In the genomic region with DNA sequence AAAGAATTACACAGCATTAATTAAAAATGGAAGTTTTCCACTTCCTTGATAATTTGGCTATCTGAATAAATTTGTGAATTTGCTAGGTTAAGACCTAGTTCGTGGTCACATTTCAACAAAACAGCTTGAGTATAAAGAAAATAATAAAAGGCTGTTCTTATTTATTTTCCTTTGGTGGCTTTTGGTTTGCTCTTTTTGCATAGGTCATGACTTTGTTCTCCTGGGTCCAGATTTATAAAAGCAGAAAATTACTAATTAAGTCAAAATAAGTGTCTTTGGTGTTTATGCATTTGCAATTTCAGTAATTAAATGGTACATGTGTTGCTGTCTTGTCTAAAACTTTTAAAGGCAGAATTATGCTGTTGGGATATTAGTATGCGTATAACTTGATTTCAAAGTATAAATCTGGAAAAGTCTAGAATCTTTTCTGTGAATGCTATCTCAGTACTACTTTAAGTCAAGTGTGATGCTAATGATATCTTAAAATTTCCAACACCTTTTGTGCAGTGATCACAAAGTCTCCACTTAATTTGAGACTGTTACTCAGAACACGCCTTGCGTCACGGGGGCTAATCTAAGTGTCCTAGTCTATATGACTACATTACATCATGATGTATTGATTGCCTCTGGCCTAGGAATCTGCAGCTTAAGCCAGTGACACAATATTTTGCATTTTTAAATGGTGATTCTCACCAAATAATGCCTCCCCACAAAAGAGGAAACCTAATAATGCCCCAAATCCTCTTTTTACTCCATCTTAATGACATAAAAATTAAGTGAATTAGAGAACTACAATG, we compare ENCODE assay signal across 8 cellular contexts. TPM values are rescaled to one million over a fixed set of nuclear protein-coding genes. Genes with fewer than 3 reads are reported as not detected.
A peak's percentile ranks its signal among the peaks of the same experiment; 100 is the strongest.
DNase-seq lines count a peak whose midpoint lies in the region; ATAC-seq lines count a peak whose summit lies in the region.

No MANE protein-coding gene starts in this region.

- no peaks in the 10 kb centered on the region for H3K27me3 ChIP-seq in iPS-18a (ENCODE audit: control insufficient read depth, insufficient read depth, low read length)

- no peaks in the 10 kb centered on the region for H3K9me3 Mint-ChIP-seq in stimulated activated naive CD8-positive, alpha-beta T cell treated with anti-CD3 and anti-CD28 coated beads, Interleukin-15, amount 100 ng/mL, for 72 hours

- H3K4me1 Mint-ChIP-seq in stimulated activated naive CD8-positive, alpha-beta T cell treated with anti-CD3 and anti-CD28 coated beads, Interleukin-15, amount 100 ng/mL, for 72 hours, result peaks cover 60% of the 10 kb centered on the region

- DNase-seq in activated naive CD4-positive, alpha-beta T cell treated with Interleukin-2 at 50 U/mL for 16 hours, result peak; percentile 53
- no peak for DNase-seq in activated naive CD4-positive, alpha-beta T cell (lab: John Stamatoyannopoulos, UW)
- DNase-seq in activated CD4-positive, alpha-beta T cell treated with anti-CD3 and anti-CD28 coated beads, Interleukin-2, amount 50 U/mL, for 48 hours, result peak; percentile 57 to 73
- peak in 1 of 2 donors; percentile 57 for DNase-seq in stimulated activated naive CD8-positive, alpha-beta T cell treated with anti-CD3 and anti-CD28 coated beads, Interleukin-15, amount 100 ng/mL, for 72 hours
- no peak for DNase-seq in G401 (ENCODE audit: low spot score)
- no peak for DNase-seq in NCI-H345 treated with DMSO at 0.1 percent for 48 hours (lab: John Stamatoyannopoulos, UW; ENCODE audit: unreplicated experiment)

- no peak overlapping the region for H3K27ac ChIP-seq in iPS-18a (ENCODE audit: low read length)

- peaks cover 54% of the 10 kb centered on the region for H3K4me1 ChIP-seq in iPS-18a (ENCODE audit: control insufficient read depth, low read depth, low read length)

- H3K4me3 Mint-ChIP-seq in stimulated activated naive CD8-positive, alpha-beta T cell treated with anti-CD3 and anti-CD28 coated beads, Interleukin-15, amount 100 ng/mL, for 72 hours, result peak overlapping the region; percentile 97 to 99

- peak; percentile 26 for ATAC-seq in stimulated activated naive CD8-positive, alpha-beta T cell treated with anti-CD3 and anti-CD28 coated beads, Interleukin-15, amount 100 ng/mL, for 72 hours
- no peak for ATAC-seq in HG02852 (IDR thresholded peaks at IDR 0.05; ENCODE audit: unreplicated experiment)

- H3K9me3 ChIP-seq in iPS-18a (ENCODE audit: control insufficient read depth, low read depth, low read length), result no peaks in the 10 kb centered on the region

- peak overlapping the region; percentile 93 for H3K9ac ChIP-seq in iPS-18a (ENCODE audit: low read length)

- peak overlapping the region; percentile 93 to 94 for H3K27ac Mint-ChIP-seq in stimulated activated naive CD8-positive, alpha-beta T cell treated with anti-CD3 and anti-CD28 coated beads, Interleukin-15, amount 100 ng/mL, for 72 hours

- H3K27me3 Mint-ChIP-seq in stimulated activated naive CD8-positive, alpha-beta T cell treated with anti-CD3 and anti-CD28 coated beads, Interleukin-15, amount 100 ng/mL, for 72 hours, result no peaks in the 10 kb centered on the region

- in situ Hi-C loops in G401 (cut with HindIII; ENCODE audit: low sequenced_read_pairs), result no loop called here

- peaks cover 20% of the 10 kb centered on the region for H3K36me3 ChIP-seq in iPS-18a (ENCODE audit: control insufficient read depth, low read depth, low read length)

- peak overlapping the region; percentile 90 for H3K4me3 ChIP-seq in iPS-18a (ENCODE audit: low read length)

RNA-seq across cellular contexts. Expression of a gene that starts 41.0 kb away (rescaled TPM):
- 580 and 603 TPM in 2 replicates for total RNA-seq in G401 (2014; rRNA removed; shearing (Covaris generic))

RNA-seq across cellular contexts. Expression of a gene that starts 42.9 kb away (rescaled TPM):
- not detected in 2 replicates for total RNA-seq in G401 (2014; rRNA removed; shearing (Covaris generic))

Comparison
In these comparisons a context has a peak if more than half of its experiments do, and no peak if none do; other contexts are left out.
1. DNase-seq: peak in activated naive CD4-positive, alpha-beta T cell treated with Interleukin-2 at 50 U/mL for 16 hours (single experiment) and activated CD4-positive, alpha-beta T cell treated with anti-CD3 and anti-CD28 coated beads, Interleukin-2, amount 50 U/mL, for 48 hours (2 of 2); none in activated naive CD4-positive, alpha-beta T cell (0 of 4), G401 (single experiment) and NCI-H345 treated with DMSO at 0.1 percent for 48 hours (single experiment).